Comparison of ENCODE assay signal across 1 cellular context in genomic region chr3:129359102-129359461, GRCh38.
TF ChIP-seq lines count a peak whose summit lies in the region.

No MANE protein-coding gene starts in this region.

TF ChIP-seq in H1, 55 proteins besides CTCF, POLR2A, EP300 and RAD21 (continued from another document):
- TF ChIP-seq RNF2 (IDR thresholded peaks at IDR 0.05; ENCODE audit: borderline replicate concordance, low read depth, low read length, missing control alignments, poor library complexity, severe bottlenecking) = no peak
- TF ChIP-seq SP2 (IDR thresholded peaks at IDR 0.05; ENCODE audit: low read length) = no peak
- TF ChIP-seq TAF7 (optimal IDR thresholded peaks at IDR 0.05; ENCODE audit: borderline replicate concordance, low read depth, low read length) = no peak
- no peak for TF ChIP-seq ATF2 (IDR thresholded peaks at IDR 0.05; ENCODE audit: low read length)
- no peak for TF ChIP-seq GTF2F1 (IDR thresholded peaks at IDR 0.05; ENCODE audit: borderline replicate concordance, low read depth, low read length)
- no peak for TF ChIP-seq NRF1 (IDR thresholded peaks at IDR 0.05; ENCODE audit: low read depth, low read length)
- TF ChIP-seq ATF3 (IDR thresholded peaks at IDR 0.05; ENCODE audit: insufficient read depth, low read depth, low read length) = no peak
- no peak for TF ChIP-seq POU5F1 (IDR thresholded peaks at IDR 0.05; ENCODE audit: low read depth, low read length)
- no peak for TF ChIP-seq CTBP2 (IDR thresholded peaks at IDR 0.05; ENCODE audit: borderline replicate concordance, insufficient read depth, insufficient read length, low read length)
- TF ChIP-seq ASH2L (IDR thresholded peaks at IDR 0.05; ENCODE audit: low read length) = no peak
